1 cellular context compared by ENCODE assay signal in the genomic region with DNA sequence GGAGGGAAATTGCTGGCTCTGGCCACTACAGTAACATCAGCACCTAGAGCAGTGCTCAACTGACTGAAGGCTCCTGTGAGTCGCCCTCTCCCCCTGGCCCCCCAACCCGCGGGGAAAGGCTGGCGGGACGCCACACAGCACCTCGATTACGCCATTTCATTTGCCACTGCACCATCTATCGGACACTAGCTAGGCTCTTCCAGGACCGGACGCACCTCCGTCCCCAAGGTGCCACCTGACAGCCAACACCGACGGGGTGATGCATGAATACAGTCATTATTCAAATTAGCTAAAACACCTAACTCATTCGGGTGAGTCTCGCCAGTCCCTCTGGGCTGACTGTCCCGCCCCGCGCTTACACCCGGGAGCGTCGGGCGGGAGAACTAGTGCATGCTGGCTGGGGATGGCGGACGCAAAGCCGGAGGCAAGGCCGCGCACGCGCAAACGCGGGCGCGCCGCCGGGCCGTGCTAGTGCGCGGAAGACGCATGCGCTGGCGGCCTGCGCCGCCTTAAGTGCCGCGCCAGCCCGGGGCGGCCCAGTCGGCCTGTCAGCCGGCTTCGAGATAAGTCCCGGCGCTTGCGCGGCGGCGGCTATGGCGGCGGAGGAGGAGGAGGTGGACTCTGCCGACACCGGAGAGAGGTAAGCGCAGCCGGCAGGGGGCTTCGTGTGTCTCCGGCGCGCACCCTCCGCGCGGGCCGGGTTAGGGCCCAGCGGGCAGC.
TF ChIP-seq lines count a peak whose summit lies in the region.

A gene (plus strand): TSS at position 539 of the 720 bp plus-strand sequence. CDS start 55 bp downstream, at position 594.

TF ChIP-seq in K562, 482 proteins besides CTCF, POLR2A, EP300 and RAD21 (continued from another document and continues in another):
- TF ChIP-seq MAFF (IDR thresholded peaks at IDR 0.05; ENCODE audit: low read length) (no peak), ZNF551 (CRISPR knock-in tag; IDR thresholded peaks at IDR 0.05) (no peak), HDAC1 (IDR thresholded peaks at IDR 0.05) (peak in 1 of 2 experiments; percentile 66; a peak in 2 of 4 replicates), MBD2 (IDR thresholded peaks at IDR 0.05; ENCODE audit: borderline replicate concordance, low read depth) (peak; percentile 58; the same call in 1 of the 2 replicates), CAMTA2 (CRISPR knock-in tag; conservative IDR thresholded peaks at IDR 0.05) (peak; percentile 83; the same call in 1 of the 2 replicates), GTF2A2 (tag; IDR thresholded peaks at IDR 0.05) (0 out of 2 replicates have a peak, but pooled peaks have one; percentile 36), NCOA4 (IDR thresholded peaks at IDR 0.05; ENCODE audit: partially characterized antibody) (no peak), C11orf30 (IDR thresholded peaks at IDR 0.05; ENCODE audit: low read depth) (no peak), BRD9 (IDR thresholded peaks at IDR 0.05; ENCODE audit: low read depth, partially characterized antibody) (peak; percentile 97), ZNF57 (CRISPR knock-in tag; IDR thresholded peaks at IDR 0.05) (peak; percentile 73), EP400 (IDR thresholded peaks at IDR 0.05) (no peak), ZC3H4 (CRISPR knock-in tag; IDR thresholded peaks at IDR 0.05; ENCODE audit: borderline replicate concordance) (peak; percentile 92; the same call in 1 of the 2 replicates), ZNF695 (CRISPR knock-in tag; IDR thresholded peaks at IDR 0.05) (peak; percentile 67; the same call in 1 of the 2 replicates), ILK (tag; IDR thresholded peaks at IDR 0.05; ENCODE audit: borderline replicate concordance, low read depth) (no peak), ETV1 (tag; conservative IDR thresholded peaks at IDR 0.05; ENCODE audit: low read depth) (peak; percentile 72; the same call in 1 of the 2 replicates), TCF3 (CRISPR knock-in tag; IDR thresholded peaks at IDR 0.05) (peak; percentile 34; the same call in 1 of the 2 replicates), ZNF311 (CRISPR knock-in tag; IDR thresholded peaks at IDR 0.05) (no peak), PTRF (tag; IDR thresholded peaks at IDR 0.05) (no peak), PHF8 (IDR thresholded peaks at IDR 0.05; ENCODE audit: borderline replicate concordance, low read length) (peak; percentile 82), MCM2 (IDR thresholded peaks at IDR 0.05; ENCODE audit: low read depth) (no peak), HDAC3 (IDR thresholded peaks at IDR 0.05; ENCODE audit: borderline replicate concordance, partially characterized antibody) (no peak), HNRNPLL (IDR thresholded peaks at IDR 0.05; ENCODE audit: low read depth, low read length, poor library complexity, severe bottlenecking) (peak; percentile 85), PHB (CRISPR knock-in tag; IDR thresholded peaks at IDR 0.05) (0 out of 2 replicates have a peak, but pooled peaks have one; percentile 58), ZNF77 (CRISPR knock-in tag; IDR thresholded peaks at IDR 0.05) (no peak), STAG1 (CRISPR knock-in tag; IDR thresholded peaks at IDR 0.05; ENCODE audit: borderline replicate concordance) (no peak), CEBPG (CRISPR knock-in tag; IDR thresholded peaks at IDR 0.05) (peak; percentile 73), CEBPG (tag; conservative IDR thresholded peaks at IDR 0.05 in 1 of 2, IDR thresholded peaks at IDR 0.05 in 1 of 2) (peak; percentile 23 to 80; a peak in 2 of 4 replicates), KAT8 (IDR thresholded peaks at IDR 0.05; ENCODE audit: low read depth) (no peak), RBM25 (IDR thresholded peaks at IDR 0.05; ENCODE audit: low read depth, low read length, severe bottlenecking) (no peak), BDP1 (IDR thresholded peaks at IDR 0.05; ENCODE audit: insufficient read depth, insufficient read length) (no peak), KLF16 (IDR thresholded peaks at IDR 0.05) (peak; percentile 47; the same call in 1 of the 2 replicates)
- TF ChIP-seq, protein P1, sequence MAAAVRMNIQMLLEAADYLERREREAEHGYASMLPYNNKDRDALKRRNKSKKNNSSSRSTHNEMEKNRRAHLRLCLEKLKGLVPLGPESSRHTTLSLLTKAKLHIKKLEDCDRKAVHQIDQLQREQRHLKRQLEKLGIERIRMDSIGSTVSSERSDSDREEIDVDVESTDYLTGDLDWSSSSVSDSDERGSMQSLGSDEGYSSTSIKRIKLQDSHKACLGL (CRISPR knock-in tag; IDR thresholded peaks at IDR 0.05; ENCODE audit: borderline replicate concordance, poor library complexity, severe bottlenecking), result peak; percentile 8
- TF ChIP-seq, protein P2, sequence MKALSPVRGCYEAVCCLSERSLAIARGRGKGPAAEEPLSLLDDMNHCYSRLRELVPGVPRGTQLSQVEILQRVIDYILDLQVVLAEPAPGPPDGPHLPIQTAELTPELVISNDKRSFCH (CRISPR knock-in tag; IDR thresholded peaks at IDR 0.05), result no peak
- TF ChIP-seq, protein P2 (tag; IDR thresholded peaks at IDR 0.05), result no peak; the same call in 1 of the 2 replicates
- TF ChIP-seq, protein P3, sequence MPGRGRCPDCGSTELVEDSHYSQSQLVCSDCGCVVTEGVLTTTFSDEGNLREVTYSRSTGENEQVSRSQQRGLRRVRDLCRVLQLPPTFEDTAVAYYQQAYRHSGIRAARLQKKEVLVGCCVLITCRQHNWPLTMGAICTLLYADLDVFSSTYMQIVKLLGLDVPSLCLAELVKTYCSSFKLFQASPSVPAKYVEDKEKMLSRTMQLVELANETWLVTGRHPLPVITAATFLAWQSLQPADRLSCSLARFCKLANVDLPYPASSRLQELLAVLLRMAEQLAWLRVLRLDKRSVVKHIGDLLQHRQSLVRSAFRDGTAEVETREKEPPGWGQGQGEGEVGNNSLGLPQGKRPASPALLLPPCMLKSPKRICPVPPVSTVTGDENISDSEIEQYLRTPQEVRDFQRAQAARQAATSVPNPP (IDR thresholded peaks at IDR 0.05; ENCODE audit: borderline replicate concordance, insufficient read depth, insufficient read length), result no peak
- TF ChIP-seq, protein P4, sequence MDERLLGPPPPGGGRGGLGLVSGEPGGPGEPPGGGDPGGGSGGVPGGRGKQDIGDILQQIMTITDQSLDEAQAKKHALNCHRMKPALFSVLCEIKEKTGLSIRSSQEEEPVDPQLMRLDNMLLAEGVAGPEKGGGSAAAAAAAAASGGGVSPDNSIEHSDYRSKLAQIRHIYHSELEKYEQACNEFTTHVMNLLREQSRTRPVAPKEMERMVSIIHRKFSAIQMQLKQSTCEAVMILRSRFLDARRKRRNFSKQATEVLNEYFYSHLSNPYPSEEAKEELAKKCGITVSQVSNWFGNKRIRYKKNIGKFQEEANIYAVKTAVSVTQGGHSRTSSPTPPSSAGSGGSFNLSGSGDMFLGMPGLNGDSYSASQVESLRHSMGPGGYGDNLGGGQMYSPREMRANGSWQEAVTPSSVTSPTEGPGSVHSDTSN (CRISPR knock-in tag; IDR thresholded peaks at IDR 0.05; ENCODE audit: low read depth), result peak; percentile 29; the same call in 1 of the 2 replicates
- TF ChIP-seq, protein P4 (tag; conservative IDR thresholded peaks at IDR 0.05; ENCODE audit: low read depth), result peak; percentile 48
- TF ChIP-seq, protein P5, sequence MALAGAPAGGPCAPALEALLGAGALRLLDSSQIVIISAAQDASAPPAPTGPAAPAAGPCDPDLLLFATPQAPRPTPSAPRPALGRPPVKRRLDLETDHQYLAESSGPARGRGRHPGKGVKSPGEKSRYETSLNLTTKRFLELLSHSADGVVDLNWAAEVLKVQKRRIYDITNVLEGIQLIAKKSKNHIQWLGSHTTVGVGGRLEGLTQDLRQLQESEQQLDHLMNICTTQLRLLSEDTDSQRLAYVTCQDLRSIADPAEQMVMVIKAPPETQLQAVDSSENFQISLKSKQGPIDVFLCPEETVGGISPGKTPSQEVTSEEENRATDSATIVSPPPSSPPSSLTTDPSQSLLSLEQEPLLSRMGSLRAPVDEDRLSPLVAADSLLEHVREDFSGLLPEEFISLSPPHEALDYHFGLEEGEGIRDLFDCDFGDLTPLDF (CRISPR knock-in tag; IDR thresholded peaks at IDR 0.05), result peak; percentile 79
- TF ChIP-seq, protein P6, sequence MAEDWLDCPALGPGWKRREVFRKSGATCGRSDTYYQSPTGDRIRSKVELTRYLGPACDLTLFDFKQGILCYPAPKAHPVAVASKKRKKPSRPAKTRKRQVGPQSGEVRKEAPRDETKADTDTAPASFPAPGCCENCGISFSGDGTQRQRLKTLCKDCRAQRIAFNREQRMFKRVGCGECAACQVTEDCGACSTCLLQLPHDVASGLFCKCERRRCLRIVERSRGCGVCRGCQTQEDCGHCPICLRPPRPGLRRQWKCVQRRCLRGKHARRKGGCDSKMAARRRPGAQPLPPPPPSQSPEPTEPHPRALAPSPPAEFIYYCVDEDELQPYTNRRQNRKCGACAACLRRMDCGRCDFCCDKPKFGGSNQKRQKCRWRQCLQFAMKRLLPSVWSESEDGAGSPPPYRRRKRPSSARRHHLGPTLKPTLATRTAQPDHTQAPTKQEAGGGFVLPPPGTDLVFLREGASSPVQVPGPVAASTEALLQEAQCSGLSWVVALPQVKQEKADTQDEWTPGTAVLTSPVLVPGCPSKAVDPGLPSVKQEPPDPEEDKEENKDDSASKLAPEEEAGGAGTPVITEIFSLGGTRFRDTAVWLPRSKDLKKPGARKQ (CRISPR knock-in tag; IDR thresholded peaks at IDR 0.05), result no peak
- TF ChIP-seq, protein P7, sequence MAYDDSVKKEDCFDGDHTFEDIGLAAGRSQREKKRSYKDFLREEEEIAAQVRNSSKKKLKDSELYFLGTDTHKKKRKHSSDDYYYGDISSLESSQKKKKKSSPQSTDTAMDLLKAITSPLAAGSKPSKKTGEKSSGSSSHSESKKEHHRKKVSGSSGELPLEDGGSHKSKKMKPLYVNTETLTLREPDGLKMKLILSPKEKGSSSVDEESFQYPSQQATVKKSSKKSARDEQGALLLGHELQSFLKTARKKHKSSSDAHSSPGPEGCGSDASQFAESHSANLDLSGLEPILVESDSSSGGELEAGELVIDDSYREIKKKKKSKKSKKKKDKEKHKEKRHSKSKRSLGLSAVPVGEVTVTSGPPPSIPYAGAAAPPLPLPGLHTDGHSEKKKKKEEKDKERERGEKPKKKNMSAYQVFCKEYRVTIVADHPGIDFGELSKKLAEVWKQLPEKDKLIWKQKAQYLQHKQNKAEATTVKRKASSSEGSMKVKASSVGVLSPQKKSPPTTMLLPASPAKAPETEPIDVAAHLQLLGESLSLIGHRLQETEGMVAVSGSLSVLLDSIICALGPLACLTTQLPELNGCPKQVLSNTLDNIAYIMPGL (CRISPR knock-in tag; IDR thresholded peaks at IDR 0.05), result peak; percentile 84; the same call in 1 of the 2 replicates
- TF ChIP-seq, protein P8, sequence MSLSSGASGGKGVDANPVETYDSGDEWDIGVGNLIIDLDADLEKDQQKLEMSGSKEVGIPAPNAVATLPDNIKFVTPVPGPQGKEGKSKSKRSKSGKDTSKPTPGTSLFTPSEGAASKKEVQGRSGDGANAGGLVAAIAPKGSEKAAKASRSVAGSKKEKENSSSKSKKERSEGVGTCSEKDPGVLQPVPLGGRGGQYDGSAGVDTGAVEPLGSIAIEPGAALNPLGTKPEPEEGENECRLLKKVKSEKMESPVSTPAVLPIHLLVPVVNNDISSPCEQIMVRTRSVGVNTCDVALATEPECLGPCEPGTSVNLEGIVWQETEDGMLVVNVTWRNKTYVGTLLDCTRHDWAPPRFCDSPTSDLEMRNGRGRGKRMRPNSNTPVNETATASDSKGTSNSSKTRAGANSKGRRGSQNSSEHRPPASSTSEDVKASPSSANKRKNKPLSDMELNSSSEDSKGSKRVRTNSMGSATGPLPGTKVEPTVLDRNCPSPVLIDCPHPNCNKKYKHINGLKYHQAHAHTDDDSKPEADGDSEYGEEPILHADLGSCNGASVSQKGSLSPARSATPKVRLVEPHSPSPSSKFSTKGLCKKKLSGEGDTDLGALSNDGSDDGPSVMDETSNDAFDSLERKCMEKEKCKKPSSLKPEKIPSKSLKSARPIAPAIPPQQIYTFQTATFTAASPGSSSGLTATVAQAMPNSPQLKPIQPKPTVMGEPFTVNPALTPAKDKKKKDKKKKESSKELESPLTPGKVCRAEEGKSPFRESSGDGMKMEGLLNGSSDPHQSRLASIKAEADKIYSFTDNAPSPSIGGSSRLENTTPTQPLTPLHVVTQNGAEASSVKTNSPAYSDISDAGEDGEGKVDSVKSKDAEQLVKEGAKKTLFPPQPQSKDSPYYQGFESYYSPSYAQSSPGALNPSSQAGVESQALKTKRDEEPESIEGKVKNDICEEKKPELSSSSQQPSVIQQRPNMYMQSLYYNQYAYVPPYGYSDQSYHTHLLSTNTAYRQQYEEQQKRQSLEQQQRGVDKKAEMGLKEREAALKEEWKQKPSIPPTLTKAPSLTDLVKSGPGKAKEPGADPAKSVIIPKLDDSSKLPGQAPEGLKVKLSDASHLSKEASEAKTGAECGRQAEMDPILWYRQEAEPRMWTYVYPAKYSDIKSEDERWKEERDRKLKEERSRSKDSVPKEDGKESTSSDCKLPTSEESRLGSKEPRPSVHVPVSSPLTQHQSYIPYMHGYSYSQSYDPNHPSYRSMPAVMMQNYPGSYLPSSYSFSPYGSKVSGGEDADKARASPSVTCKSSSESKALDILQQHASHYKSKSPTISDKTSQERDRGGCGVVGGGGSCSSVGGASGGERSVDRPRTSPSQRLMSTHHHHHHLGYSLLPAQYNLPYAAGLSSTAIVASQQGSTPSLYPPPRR (CRISPR knock-in tag; IDR thresholded peaks at IDR 0.05; ENCODE audit: borderline replicate concordance), result no peak
- TF ChIP-seq, protein P9, sequence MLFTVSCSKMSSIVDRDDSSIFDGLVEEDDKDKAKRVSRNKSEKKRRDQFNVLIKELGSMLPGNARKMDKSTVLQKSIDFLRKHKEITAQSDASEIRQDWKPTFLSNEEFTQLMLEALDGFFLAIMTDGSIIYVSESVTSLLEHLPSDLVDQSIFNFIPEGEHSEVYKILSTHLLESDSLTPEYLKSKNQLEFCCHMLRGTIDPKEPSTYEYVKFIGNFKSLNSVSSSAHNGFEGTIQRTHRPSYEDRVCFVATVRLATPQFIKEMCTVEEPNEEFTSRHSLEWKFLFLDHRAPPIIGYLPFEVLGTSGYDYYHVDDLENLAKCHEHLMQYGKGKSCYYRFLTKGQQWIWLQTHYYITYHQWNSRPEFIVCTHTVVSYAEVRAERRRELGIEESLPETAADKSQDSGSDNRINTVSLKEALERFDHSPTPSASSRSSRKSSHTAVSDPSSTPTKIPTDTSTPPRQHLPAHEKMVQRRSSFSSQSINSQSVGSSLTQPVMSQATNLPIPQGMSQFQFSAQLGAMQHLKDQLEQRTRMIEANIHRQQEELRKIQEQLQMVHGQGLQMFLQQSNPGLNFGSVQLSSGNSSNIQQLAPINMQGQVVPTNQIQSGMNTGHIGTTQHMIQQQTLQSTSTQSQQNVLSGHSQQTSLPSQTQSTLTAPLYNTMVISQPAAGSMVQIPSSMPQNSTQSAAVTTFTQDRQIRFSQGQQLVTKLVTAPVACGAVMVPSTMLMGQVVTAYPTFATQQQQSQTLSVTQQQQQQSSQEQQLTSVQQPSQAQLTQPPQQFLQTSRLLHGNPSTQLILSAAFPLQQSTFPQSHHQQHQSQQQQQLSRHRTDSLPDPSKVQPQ (CRISPR knock-in tag; IDR thresholded peaks at IDR 0.05; ENCODE audit: borderline replicate concordance), result 0 out of 2 replicates have a peak, but pooled peaks have one; percentile 23
